11 cellular contexts compared by ENCODE assay signal in genomic region chr9:129225201-129225778, GRCh38. TPM values are rescaled to one million over a fixed set of nuclear protein-coding genes. Genes with fewer than 3 reads are reported as not detected.
DNase-seq lines count a peak whose midpoint lies in the region; ATAC-seq and TF ChIP-seq lines count a peak whose summit lies in the region.
"Had no signal": no experiment of that assay in that cellular context is flagged by ENCODE, and none has a peak within 500 bp of the region (broad histone marks: within the 10 kb centered on the region; RNA-seq: fewer than 3 reads in every experiment).

No MANE protein-coding gene starts in this region.

- H2AK5ac ChIP-seq in neuronal stem cell (ENCODE audit: low read depth, low read length) = peak overlapping the region; percentile 80

- H3K14ac ChIP-seq in neuronal stem cell (ENCODE audit: low read length) = no peak overlapping the region

- peak overlapping the region; percentile 73 for H4K91ac ChIP-seq in neuronal stem cell (ENCODE audit: low read depth, low read length, poor library complexity)

- TF ChIP-seq CTCF in RWPE2 (IDR thresholded peaks at IDR 0.05; ENCODE audit: poor library complexity, severe bottlenecking) = no peak
- TF ChIP-seq CTCF in esophagus muscularis mucosa (IDR thresholded peaks at IDR 0.05) = no peak
- no peak for TF ChIP-seq CTCF in GM10266 (IDR thresholded peaks at IDR 0.05; ENCODE audit: control insufficient read depth, insufficient read depth, low read depth, missing control alignments)

- H3K4me3 ChIP-seq in CD4-positive, CD25-positive, alpha-beta regulatory T cell (ENCODE audit: low read depth, low read length) = no peak overlapping the region
- H3K4me3 ChIP-seq in RWPE2 (ENCODE audit: severe bottlenecking) (no peak overlapping the region), esophagus muscularis mucosa (no peak overlapping the region), neuronal stem cell (ENCODE audit: low read length in 2 of 2) (no peak overlapping the region)

- no peak for TF ChIP-seq POLR2A in esophagus muscularis mucosa (IDR thresholded peaks at IDR 0.05; ENCODE audit: low read depth)

- no peak overlapping the region for H2BK5ac ChIP-seq in neuronal stem cell (ENCODE audit: low read length)

- peak overlapping the region in 2 of 3 donors; percentile 21 to 85 for H3K27ac Mint-ChIP-seq in CD4-positive, CD25-positive, alpha-beta regulatory T cell

- no peaks in the 10 kb centered on the region for H3K36me3 ChIP-seq in CD4-positive, CD25-positive, alpha-beta regulatory T cell (ENCODE audit: control insufficient read depth, insufficient read depth, low read length)
- H3K36me3 ChIP-seq in RWPE2 (ENCODE audit: low read depth) (no peaks in the 10 kb centered on the region), esophagus muscularis mucosa (no peaks in the 10 kb centered on the region), neuronal stem cell (replicated peaks in 1 of 2; ENCODE audit: control insufficient read depth in 2 of 2, insufficient read depth in 2 of 2, low read length in 2 of 2) (no peaks in the 10 kb centered on the region)

- H3K23ac ChIP-seq in neuronal stem cell (ENCODE audit: low read depth, low read length, poor library complexity) = no peak overlapping the region

- peak overlapping the region; percentile 60 for H2BK15ac ChIP-seq in neuronal stem cell (ENCODE audit: low read length)

- H4K8ac ChIP-seq in neuronal stem cell (ENCODE audit: low read depth, low read length) = no peak overlapping the region

- no peak overlapping the region for H3K4ac ChIP-seq in neuronal stem cell (ENCODE audit: low read length)

- H3K4me2 ChIP-seq in neuronal stem cell (ENCODE audit: insufficient read depth, low read length, poor library complexity, severe bottlenecking) = no peak overlapping the region

- H3K4me1 ChIP-seq in CD4-positive, CD25-positive, alpha-beta regulatory T cell (ENCODE audit: control insufficient read depth, insufficient read depth, low read length, poor library complexity, severe bottlenecking) = peaks cover 23% of the 10 kb centered on the region
- H3K4me1 ChIP-seq in RWPE2 (ENCODE audit: insufficient read depth, poor library complexity, severe bottlenecking) = peaks cover 6% of the 10 kb centered on the region
- peaks cover 5 to 24% (median 10%) of the 10 kb centered on the region in 4 donors for H3K4me1 ChIP-seq in esophagus muscularis mucosa
- H3K4me1 ChIP-seq in neuronal stem cell (ENCODE audit: control insufficient read depth in 2 of 2, insufficient read depth in 1 of 2, low read depth in 1 of 2, low read length in 2 of 2) = peaks cover 13 to 21% of the 10 kb centered on the region in 2 donors

- no peak overlapping the region for H2BK120ac ChIP-seq in neuronal stem cell (ENCODE audit: low read depth, low read length)

- H3K4me1 Mint-ChIP-seq in CD4-positive, CD25-positive, alpha-beta regulatory T cell = peaks cover 0 to 36% (median 21%) of the 10 kb centered on the region in 4 donors

- no peak overlapping the region for H3K18ac ChIP-seq in neuronal stem cell (ENCODE audit: low read length)

- H3K9me3 Mint-ChIP-seq in CD4-positive, CD25-positive, alpha-beta regulatory T cell = no peaks in the 10 kb centered on the region

- H3K9ac ChIP-seq in neuronal stem cell (ENCODE audit: low read depth, low read length, poor library complexity) = no peak overlapping the region

- no peak overlapping the region for H3K27ac ChIP-seq in CD4-positive, CD25-positive, alpha-beta regulatory T cell (ENCODE audit: insufficient read depth, low read length, poor library complexity, severe bottlenecking)
- H3K27ac ChIP-seq in RWPE2 (ENCODE audit: poor library complexity, severe bottlenecking) (peak overlapping the region; percentile 25), esophagus muscularis mucosa (replicated peaks in 1 of 4) (peak overlapping the region; percentile 35 to 55 (median 46)), neuronal stem cell (replicated peaks; ENCODE audit: low read length) (no peak overlapping the region)
- H3K27ac ChIP-seq: C4-2B had no signal

- DNase-seq in CD4-positive, CD25-positive, alpha-beta regulatory T cell = no peak
- no peak for DNase-seq in RWPE2 (ENCODE audit: low spot score)
- no peak for DNase-seq in esophagus muscularis mucosa (ENCODE audit: extremely low spot score)
- no peak for DNase-seq in neuronal stem cell (ENCODE audit: low spot score)
- DNase-seq in NCI-H1930 (lab: John Stamatoyannopoulos, UW) = no peak
- DNase-seq in GM10266 (ENCODE audit: extremely low spot score) = no peak
- no peak for DNase-seq in DMS114 treated with DMSO at 0.1 percent for 48 hours (lab: John Stamatoyannopoulos, UW; ENCODE audit: unreplicated experiment)
- DNase-seq: MM.1S, NCI-H510A had no signal

- H3K9me3 ChIP-seq in CD4-positive, CD25-positive, alpha-beta regulatory T cell (ENCODE audit: control insufficient read depth in 2 of 2, low read length in 2 of 2) = no peaks in the 10 kb centered on the region
- H3K9me3 ChIP-seq in RWPE2 (ENCODE audit: severe bottlenecking) = no peaks in the 10 kb centered on the region
- H3K9me3 ChIP-seq in esophagus muscularis mucosa = no peaks in the 10 kb centered on the region
- no peaks in the 10 kb centered on the region for H3K9me3 ChIP-seq in neuronal stem cell (replicated peaks in 1 of 2; ENCODE audit: control insufficient read depth in 2 of 2, insufficient read depth in 1 of 2, low read depth in 1 of 2, low read length in 2 of 2)

- no peak overlapping the region for H2AFZ ChIP-seq in neuronal stem cell (ENCODE audit: low read length)

- H3K79me1 ChIP-seq in neuronal stem cell (ENCODE audit: low read depth, low read length) = no peaks in the 10 kb centered on the region

- no peak for ATAC-seq in CD4-positive, CD25-positive, alpha-beta regulatory T cell (ENCODE audit: low read depth in 2 of 2)
- ATAC-seq in RWPE2 (ENCODE audit: low read depth) (no peak), HG03159 (IDR thresholded peaks at IDR 0.05; ENCODE audit: unreplicated experiment) (no peak)

- 86% methylated on average over 6 of the region's 6 CpGs for WGBS in esophagus muscularis mucosa
- no CpG with 5 or more reads among the region's 6 CpGs for WGBS in neuronal stem cell (ENCODE audit: extremely low coverage in 2 of 2, insufficient read length in 2 of 2, insufficient replicate concordance in 1 of 2), 2 donors

- no peak for TF ChIP-seq EP300 in esophagus muscularis mucosa (IDR thresholded peaks at IDR 0.05)

- H3K36me3 Mint-ChIP-seq in CD4-positive, CD25-positive, alpha-beta regulatory T cell = no peaks in the 10 kb centered on the region

- H3K27me3 Mint-ChIP-seq in CD4-positive, CD25-positive, alpha-beta regulatory T cell = peaks cover 5% of the 10 kb centered on the region

- H3K27me3 ChIP-seq in CD4-positive, CD25-positive, alpha-beta regulatory T cell (ENCODE audit: control insufficient read depth, insufficient read depth, low read length) = no peaks in the 10 kb centered on the region
- H3K27me3 ChIP-seq in RWPE2 (ENCODE audit: insufficient read depth, poor library complexity, severe bottlenecking) (no peaks in the 10 kb centered on the region), esophagus muscularis mucosa (no peaks in the 10 kb centered on the region), neuronal stem cell (ENCODE audit: control insufficient read depth in 3 of 3, insufficient read depth in 3 of 3, low read depth in 1 of 3, low read length in 3 of 3) (no peaks in the 10 kb centered on the region)

- intact Hi-C loops in esophagus muscularis mucosa (cut with DNase I) = no loop called here

- H3K4me3 Mint-ChIP-seq in CD4-positive, CD25-positive, alpha-beta regulatory T cell = no peak overlapping the region

- peak overlapping the region; percentile 50 for H2BK12ac ChIP-seq in neuronal stem cell (ENCODE audit: low read length)

RNA-seq across cellular contexts. Expression of gene IER5L, which starts 47.2 kb away (rescaled TPM):
- total RNA-seq in CD4-positive, CD25-positive, alpha-beta regulatory T cell = 2.7 TPM
- polyA plus RNA-seq in CD4-positive, CD25-positive, alpha-beta regulatory T cell = not detected
- 10 to 100 TPM in 3 of 4 donors, 1 to 10 TPM in 1; 5.0 to 24.2 (median 12.9) TPM for total RNA-seq in esophagus muscularis mucosa
- polyA plus RNA-seq in neuronal stem cell (2013, experiment 1 of 2) = 15.9 TPM
- 15.2 TPM for polyA plus RNA-seq in neuronal stem cell (2013, experiment 2 of 2)

Comparison
In these comparisons a context has a peak if more than half of its experiments do, and no peak if none do; other contexts are left out.
1. H3K27ac ChIP-seq: peak in RWPE2 (single experiment) and esophagus muscularis mucosa (4 of 4); none in CD4-positive, CD25-positive, alpha-beta regulatory T cell (single experiment) and neuronal stem cell (single experiment).